In genomic region chr4:103994059-103994458, GRCh38 we compare ENCODE assay signal across 13 cellular contexts.
DNase-seq lines count a peak whose midpoint lies in the region; ATAC-seq and TF ChIP-seq lines count a peak whose summit lies in the region.
"Had no signal": no experiment of that assay in that cellular context is flagged by ENCODE, and none has a peak within 500 bp of the region (broad histone marks: within the 10 kb centered on the region; RNA-seq: fewer than 3 reads in every experiment).

No MANE protein-coding gene starts in this region.

- ATAC-seq in RWPE2 (ENCODE audit: low read depth) (no peak), HG03025 (IDR thresholded peaks at IDR 0.05; ENCODE audit: low FRiP score, unreplicated experiment) (no peak), GM19467 (IDR thresholded peaks at IDR 0.05; ENCODE audit: unreplicated experiment) (no peak), left cardiac atrium (no peak)
- ATAC-seq in activated CD4-positive, CD25-positive, alpha-beta regulatory T cell treated with anti-CD3 and anti-CD28 coated beads, Interleukin-2, amount 50 U/mL, for 24 hours: no peak
- ATAC-seq: activated CD8-positive, alpha-beta T cell treated with anti-CD3 and anti-CD28 coated beads for 36 hours; Right ventricle myocardium inferior had no signal

- H3K27me3 Mint-ChIP-seq in HFFc6 (ENCODE audit: insufficient read depth): no peaks in the 10 kb centered on the region
- H3K27me3 Mint-ChIP-seq: activated CD8-positive, alpha-beta T cell treated with anti-CD3 and anti-CD28 coated beads for 36 hours; activated naive CD8-positive, alpha-beta T cell had no signal

- H3K4me3 ChIP-seq in RWPE2 (ENCODE audit: severe bottlenecking): no peak overlapping the region
- H3K4me3 ChIP-seq: thoracic aorta had no signal

- 0 out of 2 replicates have a peak, but pooled peaks cover 4% of the 10 kb centered on the region for H3K36me3 Mint-ChIP-seq in HFFc6 (ENCODE audit: low read depth)
- H3K36me3 Mint-ChIP-seq: activated naive CD8-positive, alpha-beta T cell had no signal

- H3K4me3 Mint-ChIP-seq in HFFc6: no peak overlapping the region
- H3K4me3 Mint-ChIP-seq: activated CD8-positive, alpha-beta T cell treated with anti-CD3 and anti-CD28 coated beads for 36 hours; activated naive CD8-positive, alpha-beta T cell had no signal

- intact Hi-C loops in left cardiac atrium (cut with DNase I): no loop called here

- no peaks in the 10 kb centered on the region for H3K36me3 ChIP-seq in RWPE2 (ENCODE audit: low read depth)
- H3K36me3 ChIP-seq: thoracic aorta had no signal

- H3K4me1 Mint-ChIP-seq in HFFc6 (ENCODE audit: low read depth): peaks cover 6% of the 10 kb centered on the region; the same call in 1 of the 2 replicates

- H3K9me3 Mint-ChIP-seq in HFFc6: peaks cover 32% of the 10 kb centered on the region

- DNase-seq in COLO829 (ENCODE audit: low spot score) (peak; percentile 21), HFFc6 (peak; percentile 7), RWPE2 (ENCODE audit: low spot score) (no peak), iPS-NIHi7 (ENCODE audit: extremely low spot score) (peak; percentile 12), left cardiac atrium (no peak)
- DNase-seq: activated CD8-positive, alpha-beta T cell treated with anti-CD3 and anti-CD28 coated beads for 36 hours; occipital lobe had no signal

- H3K27ac Mint-ChIP-seq in HFFc6: no peak overlapping the region
- H3K27ac Mint-ChIP-seq: activated CD8-positive, alpha-beta T cell treated with anti-CD3 and anti-CD28 coated beads for 36 hours; activated naive CD8-positive, alpha-beta T cell had no signal

- no peaks in the 10 kb centered on the region for H3K27me3 ChIP-seq in RWPE2 (ENCODE audit: insufficient read depth, poor library complexity, severe bottlenecking)

- no peak overlapping the region for H3K27ac ChIP-seq in RWPE2 (ENCODE audit: poor library complexity, severe bottlenecking)
- H3K27ac ChIP-seq: thoracic aorta had no signal

- peaks cover 15% of the 10 kb centered on the region for H3K4me1 ChIP-seq in RWPE2 (ENCODE audit: insufficient read depth, poor library complexity, severe bottlenecking)

- TF ChIP-seq CTCF in HFFc6 (IDR thresholded peaks at IDR 0.05) (peak; percentile 37; the same call in 1 of the 2 replicates), RWPE2 (IDR thresholded peaks at IDR 0.05; ENCODE audit: poor library complexity, severe bottlenecking) (peak; percentile 61)

- H3K9me3 ChIP-seq in RWPE2 (ENCODE audit: severe bottlenecking): no peaks in the 10 kb centered on the region
- H3K9me3 ChIP-seq: thoracic aorta had no signal

Comparison
In these comparisons a context has a peak if more than half of its experiments do, and no peak if none do; other contexts are left out.
1. DNase-seq: peak in COLO829 (single experiment), HFFc6 (single experiment) and iPS-NIHi7 (single experiment); none in RWPE2 (single experiment) and left cardiac atrium (single experiment).